In the genomic region with DNA sequence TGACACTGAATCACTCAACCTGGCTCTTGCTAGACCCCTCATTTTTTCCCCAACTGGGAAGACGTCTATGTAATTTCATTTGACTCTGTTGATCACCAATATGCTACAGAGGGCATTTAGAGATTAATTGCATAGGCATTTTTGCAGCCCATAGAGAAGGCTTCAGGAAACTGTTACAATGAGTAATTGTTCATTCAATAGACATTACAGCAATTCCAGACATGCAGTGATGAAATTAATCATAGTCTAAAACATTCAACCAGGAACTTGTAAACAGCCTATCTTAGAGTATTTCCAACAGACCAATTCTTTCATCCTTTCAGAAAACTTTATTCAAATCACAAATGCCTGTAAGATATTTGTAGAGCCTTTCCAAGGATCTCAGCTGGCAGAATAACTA, we compare ENCODE assay signal across 29 cellular contexts.
DNase-seq lines count a peak whose midpoint lies in the region; ATAC-seq and TF ChIP-seq lines count a peak whose summit lies in the region.
"Had no signal": no experiment of that assay in that cellular context is flagged by ENCODE, and none has a peak within 500 bp of the region (broad histone marks: within the 10 kb centered on the region; RNA-seq: fewer than 3 reads in every experiment).

No MANE protein-coding gene starts in this region.

- ATAC-seq in foreskin keratinocyte = peak; percentile 96
- no peak for ATAC-seq in sciatic nerve
- ATAC-seq: A549; activated CD4-positive, CD25-positive, alpha-beta regulatory T cell treated with anti-CD3 and anti-CD28 coated beads, Interleukin-2, amount 50 U/mL, for 24 hours; effector memory CD8-positive, alpha-beta T cell; HepG2; left ventricle myocardium superior; naive thymus-derived CD8-positive, alpha-beta T cell; Panc1; stimulated activated naive CD8-positive, alpha-beta T cell treated with anti-CD3 and anti-CD28 coated beads, Interleukin-15, amount 100 ng/mL, for 72 hours had no signal

- DNase-seq in AG08395 (ENCODE audit: low spot score) = peak; percentile 17
- DNase-seq in GM04504 (ENCODE audit: low read depth) = peak; percentile 12
- peak; percentile 22 to 56 for DNase-seq in SW 1271 (lab: John Stamatoyannopoulos, UW)
- peak; percentile 69 to 81 for DNase-seq in foreskin keratinocyte
- no peak for DNase-seq in sciatic nerve (ENCODE audit: low spot score)
- DNase-seq in HT-29 (ENCODE audit: low spot score) = no peak
- DNase-seq in dedifferentiated amniotic fluid mesenchymal stem cell (ENCODE audit: extremely low spot score) = no peak
- no peak for DNase-seq in NCI-H2081 (lab: John Stamatoyannopoulos, UW)
- DNase-seq: activated CD4-positive, alpha-beta T cell treated with anti-CD3 and anti-CD28 coated beads, Interleukin-2, amount 50 U/mL, for 48 hours; activated naive CD4-positive, alpha-beta T cell treated with anti-CD3 and anti-CD28 coated beads for 36 hours; amniotic stem cell; BE2C; colonic mucosa; effector memory CD8-positive, alpha-beta T cell; esophagus squamous epithelium; GF-D8; Kasumi-1; left ventricle myocardium superior; naive thymus-derived CD8-positive, alpha-beta T cell; NCI-H1048; NCI-H1694 treated with DMSO at 0.1 percent for 48 hours; NCI-H2171 treated with DMSO at 0.1 percent for 48 hours; NCI-H526; occipital lobe; stimulated activated naive CD8-positive, alpha-beta T cell treated with anti-CD3 and anti-CD28 coated beads, Interleukin-15, amount 100 ng/mL, for 72 hours had no signal

- no peak overlapping the region for H3K27ac ChIP-seq in foreskin keratinocyte
- H3K27ac ChIP-seq: A549, colonic mucosa, esophagus squamous epithelium had no signal

- intact Hi-C loops in sciatic nerve (cut with DNase I) = no loop called here

- peaks cover 10% of the 10 kb centered on the region for H3K4me1 ChIP-seq in foreskin keratinocyte
- H3K4me1 ChIP-seq: A549, colonic mucosa had no signal

- no peaks in the 10 kb centered on the region for H3K27me3 ChIP-seq in foreskin keratinocyte
- H3K27me3 ChIP-seq: BE2C, colonic mucosa, esophagus squamous epithelium had no signal

- no peak for TF ChIP-seq CTCF in foreskin keratinocyte (conservative IDR thresholded peaks at IDR 0.05)

Comparison
In these comparisons a context has a peak if more than half of its experiments do, and no peak if none do; other contexts are left out.
1. DNase-seq: peak in AG08395 (single experiment), GM04504 (single experiment), SW 1271 (2 of 2) and foreskin keratinocyte (2 of 2); none in sciatic nerve (single experiment), HT-29 (single experiment), dedifferentiated amniotic fluid mesenchymal stem cell (single experiment) and NCI-H2081 (0 of 2).